ENCODE assay signal across 25 cellular contexts in the genomic region with DNA sequence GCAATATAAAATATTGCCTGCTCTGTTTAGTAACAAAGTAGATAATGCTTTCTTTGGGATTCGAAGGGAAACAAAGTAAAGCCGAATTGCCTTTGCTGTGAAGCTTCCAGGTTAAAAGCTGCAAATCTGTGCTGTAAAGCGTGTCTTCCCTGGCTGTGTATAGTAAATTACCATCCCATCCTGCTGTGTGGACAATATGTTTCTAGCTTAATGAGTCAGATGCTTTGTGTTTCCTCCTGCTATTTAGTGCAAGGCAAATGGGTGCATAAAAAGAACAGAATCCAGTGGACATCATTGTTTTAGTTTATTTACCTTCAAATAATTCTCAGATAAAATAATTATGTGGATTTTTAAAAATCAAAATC.
A peak's percentile ranks its signal among the peaks of the same experiment; 100 is the strongest.
DNase-seq lines count a peak whose midpoint lies in the region; ATAC-seq and TF ChIP-seq lines count a peak whose summit lies in the region.
"Had no signal": no experiment of that assay in that cellular context is flagged by ENCODE, and none has a peak within 500 bp of the region (broad histone marks: within the 10 kb centered on the region; RNA-seq: fewer than 3 reads in every experiment).

No MANE protein-coding gene starts in this region.

- H3K27me3 ChIP-seq in CD4-positive, CD25-positive, alpha-beta regulatory T cell (ENCODE audit: control insufficient read depth, insufficient read depth, low read length): peaks cover 3% of the 10 kb centered on the region
- no peaks in the 10 kb centered on the region for H3K27me3 ChIP-seq in endocrine pancreas (ENCODE audit: control insufficient read depth, insufficient read depth, low read length)
- no peaks in the 10 kb centered on the region for H3K27me3 ChIP-seq in breast epithelium
- no peaks in the 10 kb centered on the region for H3K27me3 ChIP-seq in left ventricle myocardium inferior (ENCODE audit: low read depth)
- H3K27me3 ChIP-seq: brain microvascular endothelial cell, ovary, tibial artery had no signal

- H3K27ac ChIP-seq in CD4-positive, CD25-positive, alpha-beta regulatory T cell (ENCODE audit: insufficient read depth, low read length, poor library complexity, severe bottlenecking): no peak overlapping the region
- H3K27ac ChIP-seq in breast epithelium: no peak overlapping the region
- no peak overlapping the region for H3K27ac ChIP-seq in left ventricle myocardium inferior (replicated peaks)
- H3K27ac ChIP-seq: brain microvascular endothelial cell, coronary artery, ovary, SJSA1, tibial artery had no signal

- peaks cover 0 to 19% (median 8%) of the 10 kb centered on the region in 4 donors for H3K4me1 Mint-ChIP-seq in CD4-positive, CD25-positive, alpha-beta regulatory T cell
- H3K4me1 Mint-ChIP-seq: naive B cell had no signal

- ATAC-seq in CD4-positive, CD25-positive, alpha-beta regulatory T cell (ENCODE audit: low read depth in 2 of 2): no peak
- no peak for ATAC-seq in omental fat pad (ENCODE audit: low FRiP score)
- ATAC-seq: left colon, right cardiac atrium had no signal

- H3K9me3 ChIP-seq in CD4-positive, CD25-positive, alpha-beta regulatory T cell (ENCODE audit: control insufficient read depth in 2 of 2, low read length in 2 of 2): no peaks in the 10 kb centered on the region
- H3K9me3 ChIP-seq in endocrine pancreas (ENCODE audit: control insufficient read depth, low read length) (no peaks in the 10 kb centered on the region), breast epithelium (no peaks in the 10 kb centered on the region), left ventricle myocardium inferior (replicated peaks) (no peaks in the 10 kb centered on the region)
- H3K9me3 ChIP-seq: ovary, SJSA1, tibial artery had no signal

- no peak for TF ChIP-seq POLR2A in breast epithelium (IDR thresholded peaks at IDR 0.05)

- H3K4me1 ChIP-seq in CD4-positive, CD25-positive, alpha-beta regulatory T cell (ENCODE audit: control insufficient read depth, insufficient read depth, low read length, poor library complexity, severe bottlenecking): no peaks in the 10 kb centered on the region
- peaks cover 4% of the 10 kb centered on the region for H3K4me1 ChIP-seq in endocrine pancreas (ENCODE audit: control insufficient read depth, insufficient read depth, low read length)
- no peaks in the 10 kb centered on the region for H3K4me1 ChIP-seq in breast epithelium
- no peaks in the 10 kb centered on the region for H3K4me1 ChIP-seq in left ventricle myocardium inferior
- H3K4me1 ChIP-seq: SJSA1, tibial artery had no signal

- TF ChIP-seq CTCF in breast epithelium (IDR thresholded peaks at IDR 0.05): no peak
- no peak for TF ChIP-seq CTCF in omental fat pad (IDR thresholded peaks at IDR 0.05)
- no peak for TF ChIP-seq CTCF in left ventricle myocardium inferior (IDR thresholded peaks at IDR 0.05; ENCODE audit: borderline replicate concordance)

- no peaks in the 10 kb centered on the region for H3K27me3 Mint-ChIP-seq in CD4-positive, CD25-positive, alpha-beta regulatory T cell
- H3K27me3 Mint-ChIP-seq: CD4-positive, alpha-beta T cell; naive B cell; stimulated activated naive CD8-positive, alpha-beta T cell treated with anti-CD3 and anti-CD28 coated beads, Interleukin-15, Interleukin-2, amounts not matched to agents 100 ng/mL and 50 ng/mL, for 24 hours had no signal

- peaks cover 0 to 2% (median 0%) of the 10 kb centered on the region in 7 donors for H3K9me3 Mint-ChIP-seq in CD4-positive, CD25-positive, alpha-beta regulatory T cell
- H3K9me3 Mint-ChIP-seq: CD4-positive, alpha-beta T cell; stimulated activated naive CD8-positive, alpha-beta T cell treated with anti-CD3 and anti-CD28 coated beads, Interleukin-15, Interleukin-2, amounts not matched to agents 100 ng/mL and 50 ng/mL, for 24 hours had no signal

- no peak overlapping the region for H3K4me3 Mint-ChIP-seq in CD4-positive, CD25-positive, alpha-beta regulatory T cell
- H3K4me3 Mint-ChIP-seq: CD4-positive, alpha-beta T cell; naive B cell; stimulated activated naive CD8-positive, alpha-beta T cell treated with anti-CD3 and anti-CD28 coated beads, Interleukin-15, Interleukin-2, amounts not matched to agents 100 ng/mL and 50 ng/mL, for 24 hours; T-helper 2 cell treated with Interferon-gamma antibody and Interleukin-4, amounts not matched to agents 5 μg/mL and 100 μg/mL, for 36 hours had no signal

- peak overlapping the region in 2 of 3 donors; percentile 50 to 54 for H3K27ac Mint-ChIP-seq in CD4-positive, CD25-positive, alpha-beta regulatory T cell
- H3K27ac Mint-ChIP-seq: CD4-positive, alpha-beta T cell; naive B cell; stimulated activated naive CD8-positive, alpha-beta T cell treated with anti-CD3 and anti-CD28 coated beads, Interleukin-15, Interleukin-2, amounts not matched to agents 100 ng/mL and 50 ng/mL, for 24 hours; T-helper 2 cell treated with Interferon-gamma antibody and Interleukin-4, amounts not matched to agents 5 μg/mL and 100 μg/mL, for 36 hours had no signal

- no peak for DNase-seq in CD4-positive, CD25-positive, alpha-beta regulatory T cell
- DNase-seq in NCI-H1092 (lab: John Stamatoyannopoulos, UW): peak; percentile 13
- DNase-seq in NCI-H748 treated with DMSO at 0.1 percent for 48 hours (lab: John Stamatoyannopoulos, UW): peak; percentile 93
- no peak for DNase-seq in breast epithelium (ENCODE audit: low spot score in 2 of 2)
- DNase-seq in NCI-H2227 (lab: John Stamatoyannopoulos, UW; ENCODE audit: unreplicated experiment): no peak
- no peak for DNase-seq in omental fat pad (ENCODE audit: low spot score)
- DNase-seq in left ventricle myocardium inferior: no peak
- DNase-seq: activated CD4-positive, alpha-beta T cell treated with anti-CD3 and anti-CD28 coated beads, Interleukin-2, amount 50 U/mL, for 1 hour; activated CD8-positive, alpha-beta memory T cell treated with anti-CD3 and anti-CD28 coated beads, Interleukin-2, amount 50 U/mL, for 48 hours; activated effector memory CD4-positive, alpha-beta T cell treated with Interleukin-2 at 50 U/mL for 16 hours; brain microvascular endothelial cell; head of caudate nucleus; left colon; naive B cell; NK-92 treated with Interleukin-12 subunit alpha and Interleukin-12 subunit beta, amount 100 ng/mL, for 24 hours; ovary; right cardiac atrium; stimulated activated CD4-positive, alpha-beta T cell treated with anti-CD3 and anti-CD28 coated beads, Interleukin-4, amount 100 ng/mL, for 4 hours; tibial artery had no signal

- H3K36me3 Mint-ChIP-seq in CD4-positive, CD25-positive, alpha-beta regulatory T cell: no peaks in the 10 kb centered on the region
- H3K36me3 Mint-ChIP-seq: naive B cell had no signal

- no peak overlapping the region for H3K9ac ChIP-seq in endocrine pancreas (ENCODE audit: control insufficient read depth, insufficient read depth, low read length)

- no peak overlapping the region for H3K4me3 ChIP-seq in CD4-positive, CD25-positive, alpha-beta regulatory T cell (ENCODE audit: low read depth, low read length)
- H3K4me3 ChIP-seq in endocrine pancreas (ENCODE audit: control insufficient read depth, insufficient read depth, low read length) (peak overlapping the region; percentile 50), breast epithelium (no peak overlapping the region), left ventricle myocardium inferior (no peak overlapping the region)
- H3K4me3 ChIP-seq: coronary artery, ovary, SJSA1, tibial artery had no signal

- intact Hi-C loops in breast epithelium (cut with DNase I; ENCODE audit: low total_unique reads): no loop called here
- intact Hi-C loops in left ventricle myocardium inferior (cut with micrococcal nuclease): no loop called here

- no peaks in the 10 kb centered on the region for H3K36me3 ChIP-seq in CD4-positive, CD25-positive, alpha-beta regulatory T cell (ENCODE audit: control insufficient read depth, insufficient read depth, low read length)
- H3K36me3 ChIP-seq in endocrine pancreas (ENCODE audit: control insufficient read depth, insufficient read depth, low read length): no peaks in the 10 kb centered on the region
- H3K36me3 ChIP-seq in breast epithelium: no peaks in the 10 kb centered on the region
- H3K36me3 ChIP-seq in left ventricle myocardium inferior: no peaks in the 10 kb centered on the region
- H3K36me3 ChIP-seq: brain microvascular endothelial cell, ovary, SJSA1, tibial artery had no signal

Comparison
In these comparisons a context has a peak if more than half of its experiments do, and no peak if none do; other contexts are left out.
1. DNase-seq: peak in NCI-H1092 (single experiment) and NCI-H748 treated with DMSO at 0.1 percent for 48 hours (single experiment); none in CD4-positive, CD25-positive, alpha-beta regulatory T cell (0 of 3), breast epithelium (0 of 2), NCI-H2227 (single experiment), omental fat pad (single experiment) and left ventricle myocardium inferior (single experiment).